10 cellular contexts compared by ENCODE assay signal in genomic region chr17:15457723-15458094, GRCh38. TPM values are rescaled to one million over a fixed set of nuclear protein-coding genes. Genes with fewer than 3 reads are reported as not detected.
DNase-seq lines count a peak whose midpoint lies in the region; ATAC-seq and TF ChIP-seq lines count a peak whose summit lies in the region.
"Had no signal": no experiment of that assay in that cellular context is flagged by ENCODE, and none has a peak within 500 bp of the region (broad histone marks: within the 10 kb centered on the region; RNA-seq: fewer than 3 reads in every experiment).

No MANE protein-coding gene starts in this region.

- H3K14ac ChIP-seq in mesenchymal stem cell (ENCODE audit: low read length in 2 of 2): no peak overlapping the region

- H2BK120ac ChIP-seq in mesenchymal stem cell (ENCODE audit: low read depth, low read length): peak overlapping the region; percentile 27

- H3K18ac ChIP-seq in mesenchymal stem cell (ENCODE audit: low read depth in 1 of 2, low read length in 2 of 2): peak overlapping the region in 1 of 2 experiments; percentile 23

- H2AFZ ChIP-seq in GM23248 (peak overlapping the region; percentile 70), mesenchymal stem cell (ENCODE audit: low read depth, low read length) (no peak overlapping the region), smooth muscle cell (ENCODE audit: low read depth) (no peak overlapping the region)

- no peak overlapping the region for H3K4ac ChIP-seq in mesenchymal stem cell (ENCODE audit: low read depth in 1 of 2, low read length in 2 of 2)

- H3K4me1 ChIP-seq in GM23248 (ENCODE audit: insufficient read depth) (peaks cover 39% of the 10 kb centered on the region), mesenchymal stem cell (ENCODE audit: control insufficient read depth, insufficient read depth, low read depth, low read length) (peaks cover 13% of the 10 kb centered on the region), smooth muscle cell (ENCODE audit: low read depth) (no peaks in the 10 kb centered on the region)

- H3K27ac Mint-ChIP-seq in stimulated activated naive B cell treated with anti-CD40 and anti-IgM and Interleukin-4, amounts not matched to agents 10 μg/mL and 1 μg/mL and 100 μg/mL, for 72 hours: no peak overlapping the region
- H3K27ac Mint-ChIP-seq: activated T-helper 2 cell treated with anti-CD3 and anti-CD28 coated beads, Interferon-gamma antibody, Interleukin-2, Interleukin-4, amounts not matched to agents 10 μg/mL and 5 μg/mL and 100 μg/mL, durations not matched to agents 14 hours and 24 hours and 36 hours had no signal

- H3K27me3 ChIP-seq in GM23248 (replicated peaks; ENCODE audit: insufficient read depth) (no peaks in the 10 kb centered on the region), dorsolateral prefrontal cortex (no peaks in the 10 kb centered on the region), mesenchymal stem cell (ENCODE audit: control insufficient read depth in 1 of 2, insufficient read depth in 1 of 2, low read length in 2 of 2) (no peaks in the 10 kb centered on the region), smooth muscle cell (ENCODE audit: low read depth) (no peaks in the 10 kb centered on the region)

- ATAC-seq in GM18498 (IDR thresholded peaks at IDR 0.05; ENCODE audit: unreplicated experiment): no peak
- no peak for ATAC-seq in stimulated activated naive B cell treated with anti-CD40 and anti-IgM and Interleukin-4, amounts not matched to agents 10 μg/mL and 1 μg/mL and 100 μg/mL, for 72 hours (replicated peaks)
- no peak for ATAC-seq in HG03442 (IDR thresholded peaks at IDR 0.05; ENCODE audit: unreplicated experiment)
- ATAC-seq in GM19455 (IDR thresholded peaks at IDR 0.05; ENCODE audit: unreplicated experiment): no peak

- H3K36me3 Mint-ChIP-seq in stimulated activated naive B cell treated with anti-CD40 and anti-IgM and Interleukin-4, amounts not matched to agents 10 μg/mL and 1 μg/mL and 100 μg/mL, for 72 hours: peaks cover 8 to 32% of the 10 kb centered on the region in 2 donors

- H3K9me3 ChIP-seq in GM23248 (ENCODE audit: low read depth): no peaks in the 10 kb centered on the region
- H3K9me3 ChIP-seq in mesenchymal stem cell (ENCODE audit: control insufficient read depth, low read length): peaks cover 9% of the 10 kb centered on the region
- no peaks in the 10 kb centered on the region for H3K9me3 ChIP-seq in smooth muscle cell (replicated peaks; ENCODE audit: low read depth)

- intact Hi-C loops in dorsolateral prefrontal cortex (cut with DNase I): loop anchor here (1.0 to 5.0 kb wide), 3 partner anchors 35 to 196 kb away; no protein-coding TSS in a partner anchor

- no peaks in the 10 kb centered on the region for H3K4me1 Mint-ChIP-seq in stimulated activated naive B cell treated with anti-CD40 and anti-IgM and Interleukin-4, amounts not matched to agents 10 μg/mL and 1 μg/mL and 100 μg/mL, for 72 hours

- H3K27ac ChIP-seq in GM23248 (peak overlapping the region; percentile 70), dorsolateral prefrontal cortex (peak overlapping the region; percentile 34 to 94 (median 89)), mesenchymal stem cell (ENCODE audit: low read length, poor library complexity, severe bottlenecking) (peak overlapping the region; percentile 71), smooth muscle cell (ENCODE audit: low read depth) (peak overlapping the region; percentile 11)

- in situ Hi-C loops in GM23248 (cut with MboI): no loop called here

- H4K8ac ChIP-seq in mesenchymal stem cell (ENCODE audit: low read length): peak overlapping the region; percentile 62

- H3K9me3 Mint-ChIP-seq in stimulated activated naive B cell treated with anti-CD40 and anti-IgM and Interleukin-4, amounts not matched to agents 10 μg/mL and 1 μg/mL and 100 μg/mL, for 72 hours: peaks cover 3 to 7% of the 10 kb centered on the region in 2 donors

- H2BK5ac ChIP-seq in mesenchymal stem cell (ENCODE audit: low read depth, low read length, poor library complexity, severe bottlenecking): no peak overlapping the region

- no peaks in the 10 kb centered on the region for H3K79me1 ChIP-seq in mesenchymal stem cell (replicated peaks; ENCODE audit: low read length, poor library complexity, severe bottlenecking)

- DNase-seq in GM23248 (no peak), dorsolateral prefrontal cortex (peak in 2 of 10 donors; percentile 32 to 53), mesenchymal stem cell (no peak), smooth muscle cell (lab: John Stamatoyannopoulos, UW; ENCODE audit: unreplicated experiment) (no peak)
- DNase-seq in stimulated activated naive B cell treated with anti-CD40 and anti-IgM and Interleukin-4, amounts not matched to agents 10 μg/mL and 1 μg/mL and 100 μg/mL, for 72 hours: no peak

- no peaks in the 10 kb centered on the region for H4K20me1 ChIP-seq in GM23248 (ENCODE audit: insufficient read depth)
- H4K20me1 ChIP-seq in smooth muscle cell (ENCODE audit: low read depth): no peaks in the 10 kb centered on the region

- H3K9ac ChIP-seq in GM23248 (peak overlapping the region; percentile 62), mesenchymal stem cell (ENCODE audit: low read length) (peak overlapping the region; percentile 82), smooth muscle cell (ENCODE audit: low read depth) (peak overlapping the region; percentile 3)

- H3F3A ChIP-seq in GM23248 (ENCODE audit: insufficient read depth) (peaks cover 42% of the 10 kb centered on the region), smooth muscle cell (ENCODE audit: low read depth) (no peaks in the 10 kb centered on the region)

- H3K23ac ChIP-seq in mesenchymal stem cell (ENCODE audit: low read length in 2 of 2): no peak overlapping the region

- H3K79me2 ChIP-seq in GM23248 (ENCODE audit: insufficient read depth) (no peaks in the 10 kb centered on the region), smooth muscle cell (ENCODE audit: low read depth) (no peaks in the 10 kb centered on the region)

- H3K36me3 ChIP-seq in GM23248 (ENCODE audit: low read depth) (0 out of 2 replicates have a peak, but pooled peaks cover 11% of the 10 kb centered on the region), mesenchymal stem cell (ENCODE audit: control insufficient read depth in 1 of 2, insufficient read depth in 2 of 2, low read depth in 1 of 2, low read length in 2 of 2) (no peaks in the 10 kb centered on the region), smooth muscle cell (ENCODE audit: low read depth) (no peaks in the 10 kb centered on the region)

- H3K9me2 ChIP-seq in GM23248 (ENCODE audit: insufficient read depth): no peaks in the 10 kb centered on the region

- H4K91ac ChIP-seq in mesenchymal stem cell (ENCODE audit: low read length): no peak overlapping the region

- peak overlapping the region; percentile 19 for H2BK15ac ChIP-seq in mesenchymal stem cell (ENCODE audit: low read depth, poor library complexity, severe bottlenecking)

- TF ChIP-seq CTCF in dorsolateral prefrontal cortex (IDR thresholded peaks at IDR 0.05 in 54 of 56, conservative IDR thresholded peaks at IDR 0.05 in 2 of 56; ENCODE audit: low read depth in 1 of 56, partially characterized antibody in 56 of 56) (no peak), smooth muscle cell (IDR thresholded peaks at IDR 0.05; ENCODE audit: borderline replicate concordance, insufficient read depth, poor library complexity, severe bottlenecking) (no peak)

- peak overlapping the region; percentile 41 for H2AK5ac ChIP-seq in mesenchymal stem cell (ENCODE audit: low read length, severe bottlenecking)

- peak overlapping the region; percentile 11 to 63 for H2BK12ac ChIP-seq in mesenchymal stem cell (ENCODE audit: low read length in 2 of 2)

- WGBS in GM23248 (ENCODE audit: low coverage in 1 of 2, low lambda C conversion rate in 2 of 2, missing lambda C conversion rate in 2 of 2), 2 experiments: 18 to 20% methylated on average over 7 of the region's 7 CpGs
- WGBS in mesenchymal stem cell: 58% methylated on average over 7 of the region's 7 CpGs
- WGBS in smooth muscle cell (ENCODE audit: low lambda C conversion rate): 62% methylated on average over 7 of the region's 7 CpGs

- H3K4me2 ChIP-seq in GM23248 (ENCODE audit: unreplicated experiment) (peak overlapping the region; percentile 80), mesenchymal stem cell (ENCODE audit: low read length, poor library complexity, severe bottlenecking) (peak overlapping the region; percentile 35), smooth muscle cell (peak overlapping the region; percentile 52)

- no peak overlapping the region for H3K4me3 Mint-ChIP-seq in stimulated activated naive B cell treated with anti-CD40 and anti-IgM and Interleukin-4, amounts not matched to agents 10 μg/mL and 1 μg/mL and 100 μg/mL, for 72 hours

- H3K27me3 Mint-ChIP-seq in stimulated activated naive B cell treated with anti-CD40 and anti-IgM and Interleukin-4, amounts not matched to agents 10 μg/mL and 1 μg/mL and 100 μg/mL, for 72 hours: no peaks in the 10 kb centered on the region

- H3K4me3 ChIP-seq in GM23248 (peak overlapping the region; percentile 54), dorsolateral prefrontal cortex (peak overlapping the region in 16 of 59 donors; percentile 0 to 40 (median 14)), mesenchymal stem cell (ENCODE audit: insufficient read depth in 1 of 2, low read depth in 1 of 2, low read length in 2 of 2) (peak overlapping the region in 1 of 2 experiments; percentile 70), smooth muscle cell (no peak overlapping the region)

RNA-seq across cellular contexts. Expression of gene CDRT4, which starts 9.7 kb away (rescaled TPM):
- 3.8 and 23.3 TPM in 2 replicates for total RNA-seq in GM23248 (2014; rRNA removed; shearing (Covaris generic))
- 3.0 and 4.1 TPM in 2 replicates for polyA plus RNA-seq in GM23248 (2016; fragmentation: Nextera tagmentation; extraction: Ambion mirVana)
- total RNA-seq in dorsolateral prefrontal cortex: 10 to 100 TPM; 13.1 to 43.0 (median 28.2) TPM
- 3.5 TPM for polyA plus RNA-seq in mesenchymal stem cell (2013, experiment 1 of 2)
- polyA plus RNA-seq in mesenchymal stem cell (2013, experiment 2 of 2): 3.4 TPM
- total RNA-seq in smooth muscle cell: 0.45 and 1.4 TPM in 2 replicates
- polyA plus RNA-seq in smooth muscle cell: 4.2 and 4.3 TPM in 2 replicates
- total RNA-seq: LHCN-M2 had no signal

Comparison
In these comparisons a context has a peak if more than half of its experiments do, and no peak if none do; other contexts are left out.
1. H3K27ac ChIP-seq: peak in every context shown above with its lines; median percentile 89 in dorsolateral prefrontal cortex; 71 in mesenchymal stem cell; 70 in GM23248; 11 in smooth muscle cell.
2. H3K9ac ChIP-seq: peak in every context shown above with its lines; median percentile 82 in mesenchymal stem cell; 62 in GM23248; 3 in smooth muscle cell.